ENCODE assay signal across 10 cellular contexts in genomic region chr19:1503089-1503924, GRCh38. TPM values are rescaled to one million over a fixed set of nuclear protein-coding genes. Genes with fewer than 3 reads are reported as not detected.
A peak's percentile ranks its signal among the peaks of the same experiment; 100 is the strongest.
DNase-seq lines count a peak whose midpoint lies in the region; ATAC-seq, FAIRE-seq and TF ChIP-seq lines count a peak whose summit lies in the region.
"Had no signal": no experiment of that assay in that cellular context is flagged by ENCODE, and none has a peak within 500 bp of the region (broad histone marks: within the 10 kb centered on the region; RNA-seq: fewer than 3 reads in every experiment).

No MANE protein-coding gene starts in this region.

- no peak for TF ChIP-seq POLR2A in A549 (IDR thresholded peaks at IDR 0.05; ENCODE audit: low read length)

- CTCF ChIA-PET in A549 (lab: Yijun Ruan, JAX), result interaction anchor here (0.6 to 2.5 kb wide), 9 partner anchors 8 to 321 kb away, joined by 3 to 9 read pairs (median 4); partner anchors contain the start of genes PCSK4 and REEP6

- no peak overlapping the region for H2BK15ac ChIP-seq in H9 (ENCODE audit: low read depth, low read length)

- H3K4me3 Mint-ChIP-seq in H9, result peak overlapping the region in 1 of 2 experiments; percentile 54; a peak in 2 of 5 replicates
- H3K4me3 Mint-ChIP-seq in immature natural killer cell, result no peak overlapping the region

- no peak overlapping the region for H2AK5ac ChIP-seq in H9 (ENCODE audit: insufficient read length, low read length)

- H3K79me1 ChIP-seq in H9 (ENCODE audit: insufficient read depth, low read depth, low read length, poor library complexity, severe bottlenecking), result no peaks in the 10 kb centered on the region

- peaks cover 56% of the 10 kb centered on the region for H3K27me3 Mint-ChIP-seq in H9 (ENCODE audit: low read depth)
- H3K27me3 Mint-ChIP-seq in immature natural killer cell (ENCODE audit: low read depth in 3 of 3), result peaks cover 6 to 8% (median 8%) of the 10 kb centered on the region in 3 donors

- H3T11ph ChIP-seq in H9 (ENCODE audit: low read length), result no peak overlapping the region

- no peaks in the 10 kb centered on the region for H3K9me3 ChIP-seq in A549
- H3K9me3 ChIP-seq in H9 (ENCODE audit: control insufficient read depth, low read depth, low read length), result no peaks in the 10 kb centered on the region
- H3K9me3 ChIP-seq in ascending aorta, result no peaks in the 10 kb centered on the region

- no peaks in the 10 kb centered on the region for H3K36me3 ChIP-seq in ascending aorta

- no peak overlapping the region for H3K56ac ChIP-seq in H9 (ENCODE audit: insufficient read length, low read depth, low read length)

- H3K9me3 Mint-ChIP-seq in H9 (peaks cover 7 to 16% of the 10 kb centered on the region in 2 experiments), immature natural killer cell (no peaks in the 10 kb centered on the region)

- no peaks in the 10 kb centered on the region for H4K20me1 ChIP-seq in H9 (ENCODE audit: control insufficient read depth, insufficient read depth, insufficient read length)

- H3K4me1 Mint-ChIP-seq in H9 (peaks cover 0 to 12% of the 10 kb centered on the region in 2 experiments; a peak in 3 of 4 replicates), immature natural killer cell (peaks cover 7 to 10% of the 10 kb centered on the region in 2 donors)

- H3K27ac ChIP-seq in A549 (peak overlapping the region; percentile 74 to 84), H9 (ENCODE audit: insufficient read length, low read depth, low read length) (no peak overlapping the region), ascending aorta (no peak overlapping the region)

- TF ChIP-seq CTCF in A549 (IDR thresholded peaks at IDR 0.05), result peak; percentile 72
- TF ChIP-seq CTCF in H9 (conservative IDR thresholded peaks at IDR 0.05), result peak; percentile 96
- TF ChIP-seq CTCF in ascending aorta (IDR thresholded peaks at IDR 0.05), result peak; percentile 73 to 76 (median 75)

- no peak for TF ChIP-seq RAD21 in A549 (conservative IDR thresholded peaks at IDR 0.05 in 1 of 2, IDR thresholded peaks at IDR 0.05 in 1 of 2)

- H3K27ac Mint-ChIP-seq in H9 (no peak overlapping the region), immature natural killer cell (no peak overlapping the region)

- H3K9ac ChIP-seq in H9 (ENCODE audit: extremely low read depth, insufficient read length, low read length), result no peak overlapping the region

- H3K79me2 ChIP-seq in H9 (ENCODE audit: insufficient read depth, low read length), result no peaks in the 10 kb centered on the region

- H2BK120ac ChIP-seq in H9 (ENCODE audit: low read depth, low read length, poor library complexity, severe bottlenecking), result no peak overlapping the region

- H3K18ac ChIP-seq in H9 (ENCODE audit: insufficient read length, low read depth, low read length), result peak overlapping the region; percentile 39

- no peak overlapping the region for H4K5ac ChIP-seq in H9 (ENCODE audit: insufficient read length, low read depth, low read length)

- H4K8ac ChIP-seq in H9 (replicated peaks; ENCODE audit: insufficient read length, low read depth, low read length), result no peak overlapping the region

- ATAC-seq in A549, result peak; percentile 46 to 64; a peak in 5 of 6 replicates
- ATAC-seq in HG03159 (IDR thresholded peaks at IDR 0.05; ENCODE audit: unreplicated experiment), result no peak
- ATAC-seq: left colon had no signal

- no peak overlapping the region for H3K4ac ChIP-seq in H9 (ENCODE audit: low read depth, low read length)

- POLR2A ChIA-PET in A549 (lab: Yijun Ruan, JAX), result no interaction called here

- no peak for TF ChIP-seq EP300 in A549 (IDR thresholded peaks at IDR 0.05)

- peaks cover 11% of the 10 kb centered on the region for H3K23me2 ChIP-seq in H9 (ENCODE audit: insufficient read length, low read depth, low read length, poor library complexity, severe bottlenecking)

- DNase-seq in A549 (ENCODE audit: low read depth in 1 of 2, low spot score in 1 of 2) (peak; percentile 25 to 50), H9 (peak; percentile 79), T-helper 1 cell (peak in 4 of 5 donors; percentile 42 to 60 (median 52)), ascending aorta (ENCODE audit: low spot score in 2 of 2) (peak in 1 of 2 donors; percentile 72), immature natural killer cell (peak; percentile 45 to 55 (median 46)), GM19238 (ENCODE audit: insufficient read length, low spot score) (no peak)
- DNase-seq in stimulated activated CD4-positive, alpha-beta T cell treated with anti-CD3 and anti-CD28 coated beads, Interleukin-4, amount 100 ng/mL, for 24 hours, result peak; percentile 73

- no peak overlapping the region for H2BK5ac ChIP-seq in H9 (ENCODE audit: insufficient read length, low read length)

- H3K4me3 ChIP-seq in A549 (peak overlapping the region; percentile 33), ascending aorta (no peak overlapping the region)

- peaks cover 16% of the 10 kb centered on the region; the same call in 2 of the 3 replicates for H3K4me1 ChIP-seq in A549
- H3K4me1 ChIP-seq in H9 (ENCODE audit: insufficient read depth, low read length), result no peaks in the 10 kb centered on the region
- peaks cover 0 to 10% of the 10 kb centered on the region in 2 donors for H3K4me1 ChIP-seq in ascending aorta

- H3K27me3 ChIP-seq in H9 (ENCODE audit: insufficient read depth, low read length), result no peaks in the 10 kb centered on the region; the same call in 1 of the 2 replicates
- H3K27me3 ChIP-seq in ascending aorta, result peaks cover 13% of the 10 kb centered on the region

- WGBS in A549 (ENCODE audit: missing lambda C conversion rate), result 36% methylated on average over 19 of the region's 49 CpGs
- no CpG with 5 or more reads among the region's 49 CpGs for WGBS in H9 (ENCODE audit: extremely low coverage, insufficient read length, low lambda C conversion rate)

- no peaks in the 10 kb centered on the region for H3K36me3 Mint-ChIP-seq in H9 (ENCODE audit: insufficient read depth in 1 of 3, low read depth in 3 of 3)
- H3K36me3 Mint-ChIP-seq in immature natural killer cell, result no peaks in the 10 kb centered on the region

- H2BK12ac ChIP-seq in H9 (ENCODE audit: insufficient read length, low read depth, low read length), result no peak overlapping the region

- no peak for FAIRE-seq in A549 (lab: Jason Lieb, UNC)
- FAIRE-seq: GM18507 had no signal

- H4K91ac ChIP-seq in H9 (ENCODE audit: insufficient read length, low read depth, low read length), result no peak overlapping the region

- no peak overlapping the region for H2AFZ ChIP-seq in H9 (ENCODE audit: low read length)

- H3K4me2 ChIP-seq in A549 (peak overlapping the region; percentile 89), H9 (ENCODE audit: insufficient read depth, insufficient read length, low read length) (peak overlapping the region; percentile 3)

- no peak overlapping the region for H3K14ac ChIP-seq in H9 (ENCODE audit: insufficient read depth, low read length)

- intact Hi-C loops in ascending aorta (cut with DNase I), result no loop called here

- no peak overlapping the region for H2BK20ac ChIP-seq in H9 (ENCODE audit: low read depth, low read length, poor library complexity, severe bottlenecking)

- no peak overlapping the region for H3K23ac ChIP-seq in H9 (ENCODE audit: insufficient read length, low read depth, low read length)

TF ChIP-seq in A549, 52 proteins besides CTCF, POLR2A, EP300 and RAD21 (continues in another document):
- TF ChIP-seq FOSB (CRISPR knock-in tag; IDR thresholded peaks at IDR 0.05), result no peak
- no peak for TF ChIP-seq HOXB5 (CRISPR knock-in tag; IDR thresholded peaks at IDR 0.05)

RNA-seq across cellular contexts. Expression of gene ADAMTSL5, which starts 9.5 kb away (rescaled TPM):
- polyA plus RNA-seq in A549 (2011; rRNA removed) (1.4 and 2.3 TPM in 2 replicates), A549 (2017; fragmentation: RNase III; extraction: RNeasy Plus Mini Kit Qiagen cat#74134 plus additional on column Dnase treatment) (3.0 to 4.1 TPM (median 3.1 TPM) in 3 replicates), immature natural killer cell (under 1 TPM in 1 of 3 donors, not detected in 2; 0.43 TPM)
- polyA plus RNA-seq in A549 (2012; cell fraction: cytosol; rRNA removed), result 2.9 and 4.8 TPM in 2 replicates
- polyA plus RNA-seq in A549 (2012; cell fraction: nucleus; rRNA removed), result 9.4 and 14.0 TPM in 2 replicates
- polyA minus RNA-seq in A549 (2011; rRNA and poly(A)+ RNA removed), result 2.1 and 2.2 TPM in 2 replicates
- total RNA-seq in H9 (2021) (1.4 and 1.5 TPM in 2 replicates), ascending aorta (0.43 TPM)

RNA-seq across cellular contexts. Expression of gene REEP6, which starts 12.3 kb away (rescaled TPM):
- polyA plus RNA-seq in A549 (2011; rRNA removed) (1.5 and 1.8 TPM in 2 replicates), A549 (2017; fragmentation: RNase III; extraction: RNeasy Plus Mini Kit Qiagen cat#74134 plus additional on column Dnase treatment) (3.6 to 4.8 TPM (median 4.3 TPM) in 3 replicates), immature natural killer cell (1 to 10 TPM; 4.0 to 7.1 (median 6.4) TPM)
- polyA plus RNA-seq in A549 (2012; cell fraction: cytosol; rRNA removed), result 2.7 and 4.1 TPM in 2 replicates
- 2.5 and 3.1 TPM in 2 replicates for polyA plus RNA-seq in A549 (2012; cell fraction: nucleus; rRNA removed)
- 2.1 and 3.5 TPM in 2 replicates for polyA minus RNA-seq in A549 (2011; rRNA and poly(A)+ RNA removed)
- total RNA-seq in H9 (2021) (10.4 and 10.5 TPM in 2 replicates), ascending aorta (3.2 TPM)

RNA-seq across cellular contexts. Expression of gene PCSK4, which starts 13.2 kb away (rescaled TPM):
- 0.76 and 1.0 TPM in 2 replicates for polyA plus RNA-seq in A549 (2011; rRNA removed)
- 2.1 and 2.2 TPM in 2 replicates for polyA plus RNA-seq in A549 (2012; cell fraction: cytosol; rRNA removed)
- 17.3 and 28.8 TPM in 2 replicates for polyA plus RNA-seq in A549 (2012; cell fraction: nucleus; rRNA removed)
- 1.2 to 3.7 TPM (median 2.1 TPM) in 3 replicates for polyA plus RNA-seq in A549 (2017; fragmentation: RNase III; extraction: RNeasy Plus Mini Kit Qiagen cat#74134 plus additional on column Dnase treatment)
- 0.45 and 2.3 TPM in 2 replicates for polyA minus RNA-seq in A549 (2011; rRNA and poly(A)+ RNA removed)
- total RNA-seq in H9 (2021), result 5.8 and 9.1 TPM in 2 replicates
- total RNA-seq in ascending aorta, result 1.5 TPM
- under 1 TPM in 2 of 3 donors, not detected in 1; 0.25 to 0.33 TPM for polyA plus RNA-seq in immature natural killer cell

RNA-seq across cellular contexts. Expression of gene PLK5, which starts 20.6 kb away (rescaled TPM):
- not detected in 2 replicates for polyA plus RNA-seq in A549 (2011; rRNA removed)
- polyA plus RNA-seq in A549 (2012; cell fraction: cytosol; rRNA removed), result not detected in 2 replicates
- polyA plus RNA-seq in A549 (2012; cell fraction: nucleus; rRNA removed), result 0.08 and 0.11 TPM in 2 replicates
- polyA plus RNA-seq in A549 (2017; fragmentation: RNase III; extraction: RNeasy Plus Mini Kit Qiagen cat#74134 plus additional on column Dnase treatment), result not detected in 3 replicates
- polyA minus RNA-seq in A549 (2011; rRNA and poly(A)+ RNA removed), result not detected in 2 replicates
- total RNA-seq in H9 (2021), result 0.50 and 0.57 TPM in 2 replicates
- not detected for total RNA-seq in ascending aorta
- not detected for polyA plus RNA-seq in immature natural killer cell
- total RNA-seq: left colon had no signal

RNA-seq across cellular contexts. Expression of gene C19orf25, which starts 24.3 kb away (rescaled TPM):
- polyA plus RNA-seq in A549 (2011; rRNA removed) (6.5 and 8.2 TPM in 2 replicates), A549 (2017; fragmentation: RNase III; extraction: RNeasy Plus Mini Kit Qiagen cat#74134 plus additional on column Dnase treatment) (17.1 to 20.7 TPM (median 18.9 TPM) in 3 replicates), immature natural killer cell (10 to 100 TPM; 57.4 to 61.6 (median 61.2) TPM)
- polyA plus RNA-seq in A549 (2012; cell fraction: cytosol; rRNA removed), result 21.1 and 30.9 TPM in 2 replicates
- 25.1 and 28.4 TPM in 2 replicates for polyA plus RNA-seq in A549 (2012; cell fraction: nucleus; rRNA removed)
- 5.0 and 6.4 TPM in 2 replicates for polyA minus RNA-seq in A549 (2011; rRNA and poly(A)+ RNA removed)
- total RNA-seq in H9 (2021) (30.3 and 36.8 TPM in 2 replicates), ascending aorta (32.7 TPM)

Comparison
In these comparisons a context has a peak if more than half of its experiments do, and no peak if none do; other contexts are left out.
1. H3K27ac ChIP-seq: peak in A549 (2 of 2); none in H9 (single experiment) and ascending aorta (0 of 2).
2. Peak in every context shown above with its lines, with median percentiles within 50 percentile points of each other: CTCF ChIP-seq.